ENCODE assay signal across 1 cellular context in genomic region chr17:32693135-32693897, GRCh38.
TF ChIP-seq lines count a peak whose summit lies in the region.

No MANE protein-coding gene starts in this region.

TF ChIP-seq in neural cell, 6 proteins besides CTCF, POLR2A, EP300 and RAD21:
- peak; percentile 80 for TF ChIP-seq REST (IDR thresholded peaks at IDR 0.05; ENCODE audit: borderline replicate concordance)
- peak; percentile 51 for TF ChIP-seq MXI1 (conservative IDR thresholded peaks at IDR 0.05; ENCODE audit: poor library complexity, severe bottlenecking)
- no peak for TF ChIP-seq TAF1 (IDR thresholded peaks at IDR 0.05; ENCODE audit: low read depth)
- peak; percentile 60 for TF ChIP-seq POLR2AphosphoS5 (IDR thresholded peaks at IDR 0.05)
- TF ChIP-seq EZH2 (IDR thresholded peaks at IDR 0.05; ENCODE audit: borderline replicate concordance, insufficient read depth, low read length, poor library complexity, severe bottlenecking) = no peak
- no peak for TF ChIP-seq SMC3 (conservative IDR thresholded peaks at IDR 0.05; ENCODE audit: poor library complexity)
